7 cellular contexts compared by ENCODE assay signal in genomic region chr16:14402116-14403000, GRCh38.
A peak's percentile ranks its signal among the peaks of the same experiment; 100 is the strongest.
DNase-seq lines count a peak whose midpoint lies in the region; ATAC-seq, FAIRE-seq and TF ChIP-seq lines count a peak whose summit lies in the region.
"Not testable (repeated sequence)": the region's sequence is repeated elsewhere in the genome, so short reads cannot be mapped to it uniquely, and the experiment has no call there.

No MANE protein-coding gene starts in this region.

- ATAC-seq in A549, WTC11: not testable (repeated sequence)
- ATAC-seq in HepG2 = peak; percentile 3

- peaks cover 66% of the 10 kb centered on the region for H3K4me1 ChIP-seq in A549
- H3K4me1 ChIP-seq in HepG2 (ENCODE audit: insufficient read depth, low read length) = peaks cover 91% of the 10 kb centered on the region
- peaks cover 19% of the 10 kb centered on the region in 2 experiments for H3K4me1 ChIP-seq in trophoblast cell (ENCODE audit: control insufficient read depth in 1 of 2, insufficient read depth in 2 of 2, low read length in 2 of 2)
- peaks cover 0 to 35% (median 21%) of the 10 kb centered on the region in 4 donors for H3K4me1 ChIP-seq in tibial artery

- DNase-seq in A549 (ENCODE audit: low read depth in 1 of 2, low spot score in 1 of 2); WTC11 (ENCODE audit: low spot score); tibial artery: not testable (repeated sequence)
- peak; percentile 14 for DNase-seq in NAMALWA (ENCODE audit: low spot score)
- peak; percentile 93 for DNase-seq in HepG2 (ENCODE audit: low spot score)
- peak in 1 of 2 donors; percentile 23 for DNase-seq in trophoblast cell

- H2AK5ac ChIP-seq in trophoblast cell (ENCODE audit: low read length) = not testable (repeated sequence)

- not testable (repeated sequence) for H3K23ac ChIP-seq in trophoblast cell (ENCODE audit: low read length)

- H4K12ac ChIP-seq in trophoblast cell (ENCODE audit: low read depth, low read length) = not testable (repeated sequence)

- H3K14ac ChIP-seq in trophoblast cell (ENCODE audit: low read length) = not testable (repeated sequence)

- H3K79me2 ChIP-seq in HepG2 (ENCODE audit: insufficient read depth, low read length); trophoblast cell (ENCODE audit: control insufficient read depth, insufficient read depth, low read length, poor library complexity): not testable (repeated sequence)

- H2BK12ac ChIP-seq in trophoblast cell (ENCODE audit: low read length) = peak overlapping the region; percentile 28

- POLR2A ChIA-PET in A549 (lab: Yijun Ruan, JAX); WTC11 (lab: Charles Lee): not testable (repeated sequence)
- POLR2A ChIA-PET in HepG2 (lab: Yijun Ruan, JAX) = interaction anchor here (1.1 to 1.7 kb wide), 4 partner anchors 68 to 117 kb away, joined by 4 to 8 read pairs (median 6); no protein-coding TSS in a partner anchor

- H4K8ac ChIP-seq in trophoblast cell (ENCODE audit: low read depth, low read length) = not testable (repeated sequence)

- H3K27me3 Mint-ChIP-seq in WTC11 (ENCODE audit: low read depth); stimulated activated naive CD8-positive, alpha-beta T cell treated with anti-CD3 and anti-CD28 coated beads, Interleukin-15, Interleukin-2, amounts not matched to agents 100 ng/mL and 50 ng/mL, for 24 hours: not testable (repeated sequence)

- not testable (repeated sequence) for H3K4me3 Mint-ChIP-seq in WTC11; stimulated activated naive CD8-positive, alpha-beta T cell treated with anti-CD3 and anti-CD28 coated beads, Interleukin-15, Interleukin-2, amounts not matched to agents 100 ng/mL and 50 ng/mL, for 24 hours

- H4K20me1 ChIP-seq in HepG2 (ENCODE audit: insufficient read depth, low read length) = not testable (repeated sequence)

- H3K9ac ChIP-seq in HepG2 (ENCODE audit: insufficient read depth, low read depth, low read length) = peak overlapping the region; percentile 46
- H3K9ac ChIP-seq in trophoblast cell (ENCODE audit: low read length) = not testable (repeated sequence)

- intact Hi-C loops in HepG2 (cut with micrococcal nuclease; ENCODE audit: unreplicated experiment) = loop anchor here (5.0 to 10.0 kb wide), 2 partner anchors 82 to 230 kb away; partner anchors contain the start of genes BFAR and PARN
- intact Hi-C loops in tibial artery (cut with DNase I; ENCODE audit: low total_unique reads) = not testable (repeated sequence)

- in situ Hi-C loops in HepG2 (cut with HindIII; ENCODE audit: extremely low pct_ligation_motif_present, low pct_unique_long_range_greater_than_20kb) = not testable (repeated sequence)

- TF ChIP-seq POLR2A in A549 (IDR thresholded peaks at IDR 0.05; ENCODE audit: low read length); HepG2 (IDR thresholded peaks at IDR 0.05; ENCODE audit: insufficient read depth in 1 of 2, low read depth in 2 of 2, low read length in 2 of 2): not testable (repeated sequence)

- 91% methylated on average over 15 of the region's 15 CpGs for WGBS in A549 (ENCODE audit: missing lambda C conversion rate)
- WGBS in HepG2 (ENCODE audit: low lambda C conversion rate) = 55% methylated on average over 15 of the region's 15 CpGs
- WGBS in trophoblast cell (ENCODE audit: extremely low coverage, insufficient coverage, insufficient read length) = no CpG with 5 or more reads among the region's 15 CpGs

- peaks cover 19% of the 10 kb centered on the region for H3K79me1 ChIP-seq in trophoblast cell (ENCODE audit: low read length)

- H3K4me3 ChIP-seq in A549; trophoblast cell (ENCODE audit: low read depth, low read length); tibial artery: not testable (repeated sequence)
- H3K4me3 ChIP-seq in HepG2 (replicated peaks in 1 of 3; ENCODE audit: insufficient read depth in 1 of 3, low read depth in 2 of 3, low read length in 3 of 3) = peak overlapping the region in 1 of 3 experiments; percentile 7; a peak in 1 of 6 replicates

- not testable (repeated sequence) for H3K4ac ChIP-seq in trophoblast cell (ENCODE audit: low read depth, low read length)

- H3K27me3 ChIP-seq in HepG2 (ENCODE audit: control insufficient read depth in 1 of 2, insufficient read depth in 2 of 2, low read length in 2 of 2); trophoblast cell (ENCODE audit: insufficient read depth, low read length); tibial artery: not testable (repeated sequence)

- peak overlapping the region; percentile 64; the same call in 1 of the 2 replicates for H3K27ac Mint-ChIP-seq in WTC11
- peak overlapping the region; percentile 66 for H3K27ac Mint-ChIP-seq in stimulated activated naive CD8-positive, alpha-beta T cell treated with anti-CD3 and anti-CD28 coated beads, Interleukin-15, Interleukin-2, amounts not matched to agents 100 ng/mL and 50 ng/mL, for 24 hours

- not testable (repeated sequence) for H3K36me3 Mint-ChIP-seq in WTC11; stimulated activated naive CD8-positive, alpha-beta T cell treated with anti-CD3 and anti-CD28 coated beads, Interleukin-15, Interleukin-2, amounts not matched to agents 100 ng/mL and 50 ng/mL, for 24 hours (ENCODE audit: low read depth)

- not testable (repeated sequence) for FAIRE-seq in A549 (lab: Jason Lieb, UNC)
- FAIRE-seq in HepG2 (lab: Jason Lieb, UNC) = peak; percentile 73

- TF ChIP-seq CTCF in A549 (IDR thresholded peaks at IDR 0.05); WTC11 (IDR thresholded peaks at IDR 0.05); HepG2 (CRISPR knock-in tag; IDR thresholded peaks at IDR 0.05); tibial artery (IDR thresholded peaks at IDR 0.05): not testable (repeated sequence)

- H2BK120ac ChIP-seq in trophoblast cell (ENCODE audit: insufficient read depth, low read length, poor library complexity) = not testable (repeated sequence)

- H3K27ac ChIP-seq in A549 (peak overlapping the region; percentile 99 to 100), HepG2 (ENCODE audit: extremely low read length, insufficient read depth, low read length) (peak overlapping the region; percentile 69), tibial artery (peak overlapping the region; percentile 24 to 61)
- H3K27ac ChIP-seq in trophoblast cell (ENCODE audit: low read depth, low read length) = not testable (repeated sequence)

- H2AFZ ChIP-seq in HepG2 (ENCODE audit: low read length); trophoblast cell (ENCODE audit: insufficient read depth, low read length, poor library complexity): not testable (repeated sequence)

- not testable (repeated sequence) for TF ChIP-seq RAD21 in A549 (conservative IDR thresholded peaks at IDR 0.05 in 1 of 2, IDR thresholded peaks at IDR 0.05 in 1 of 2); HepG2 (CRISPR knock-in tag; IDR thresholded peaks at IDR 0.05)

- not testable (repeated sequence) for BruUV-seq in HepG2 (replicated peaks; lab: Mats Ljungman, UMichigan)

- H2BK5ac ChIP-seq in trophoblast cell (ENCODE audit: low read depth, low read length, poor library complexity) = not testable (repeated sequence)

- H3K18ac ChIP-seq in trophoblast cell (ENCODE audit: low read length) = not testable (repeated sequence)

- H3K36me3 ChIP-seq in HepG2 (replicated peaks in 1 of 2; ENCODE audit: control insufficient read depth in 1 of 2, insufficient read depth in 2 of 2, low read length in 2 of 2); trophoblast cell (ENCODE audit: control insufficient read depth in 1 of 2, insufficient read depth in 2 of 2, low read length in 2 of 2); tibial artery: not testable (repeated sequence)

- peak overlapping the region; percentile 90; the same call in 2 of the 3 replicates for H3K4me2 ChIP-seq in A549
- peak overlapping the region; percentile 47 for H3K4me2 ChIP-seq in HepG2 (ENCODE audit: low read depth, low read length)
- not testable (repeated sequence) for H3K4me2 ChIP-seq in trophoblast cell (ENCODE audit: low read length)

- H3K9me3 Mint-ChIP-seq in WTC11; stimulated activated naive CD8-positive, alpha-beta T cell treated with anti-CD3 and anti-CD28 coated beads, Interleukin-15, Interleukin-2, amounts not matched to agents 100 ng/mL and 50 ng/mL, for 24 hours: not testable (repeated sequence)

- not testable (repeated sequence) for TF ChIP-seq EP300 in A549 (IDR thresholded peaks at IDR 0.05); HepG2 (CRISPR knock-in tag; IDR thresholded peaks at IDR 0.05; ENCODE audit: borderline replicate concordance)
- peak in 1 of 2 experiments; percentile 42; a peak in 1 of 4 replicates for TF ChIP-seq EP300 in HepG2 (IDR thresholded peaks at IDR 0.05; ENCODE audit: low read depth in 2 of 2, low read length in 2 of 2)

- peaks cover 19% of the 10 kb centered on the region for H3K4me1 Mint-ChIP-seq in WTC11
- not testable (repeated sequence) for H3K4me1 Mint-ChIP-seq in stimulated activated naive CD8-positive, alpha-beta T cell treated with anti-CD3 and anti-CD28 coated beads, Interleukin-15, Interleukin-2, amounts not matched to agents 100 ng/mL and 50 ng/mL, for 24 hours (ENCODE audit: low read depth)

- CTCF ChIA-PET in A549 (lab: Yijun Ruan, JAX) = interaction anchor here (1.3 kb wide), 1 partner anchor 152 kb away, joined by 3 read pairs; no protein-coding TSS in a partner anchor
- CTCF ChIA-PET in WTC11 (lab: Charles Lee) = interaction anchor here (0.7 to 1.7 kb wide), 2 partner anchors 103 to 113 kb away, joined by 3 read pairs; no protein-coding TSS in a partner anchor
- CTCF ChIA-PET in HepG2 (lab: Yijun Ruan, JAX; ENCODE audit: low intra/inter-chr PET ratio, low total read pairs) = not testable (repeated sequence)

- H4K91ac ChIP-seq in trophoblast cell (ENCODE audit: low read depth, low read length) = not testable (repeated sequence)

- H3K9me3 ChIP-seq in A549; HepG2 (ENCODE audit: low read length); trophoblast cell (ENCODE audit: insufficient read depth, low read depth, low read length); tibial artery: not testable (repeated sequence)

TF ChIP-seq in HepG2, 621 proteins besides CTCF, POLR2A, EP300 and RAD21 (continues in another document):
- TF ChIP-seq SP4 (CRISPR knock-in tag; IDR thresholded peaks at IDR 0.05) (0 out of 2 replicates have a peak, but pooled peaks have one; percentile 7), ZNF644 (CRISPR knock-in tag; IDR thresholded peaks at IDR 0.05; ENCODE audit: low read depth) (peak; percentile 78), ZNF331 (CRISPR knock-in tag; IDR thresholded peaks at IDR 0.05) (0 out of 2 replicates have a peak, but pooled peaks have one; percentile 49), MAF1 (CRISPR knock-in tag; IDR thresholded peaks at IDR 0.05; ENCODE audit: borderline replicate concordance) (0 out of 2 replicates have a peak, but pooled peaks have one; percentile 26), ZBTB7B (CRISPR knock-in tag; IDR thresholded peaks at IDR 0.05) (peak; percentile 82), TP53 (CRISPR knock-in tag; conservative IDR thresholded peaks at IDR 0.05) (peak; percentile 69)
